8 cellular contexts compared by ENCODE assay signal in genomic region chr22:46036558-46037408, GRCh38. TPM values are rescaled to one million over a fixed set of nuclear protein-coding genes. Genes with fewer than 3 reads are reported as not detected.
A peak's percentile ranks its signal among the peaks of the same experiment; 100 is the strongest.
DNase-seq lines count a peak whose midpoint lies in the region; ATAC-seq and TF ChIP-seq lines count a peak whose summit lies in the region.

No MANE protein-coding gene starts in this region.

- WGBS in SK-N-SH (ENCODE audit: low lambda C conversion rate), result 33% methylated on average over 15 of the region's 18 CpGs
- WGBS in body of pancreas, 2 donors, result 15 to 27% methylated on average over 9 to 18 of the region's 18 CpGs

- TF ChIP-seq CTCF in SK-N-SH (IDR thresholded peaks at IDR 0.05) (peak; percentile 45), body of pancreas (IDR thresholded peaks at IDR 0.05) (peak in 4 of 7 experiments; percentile 23 to 42 (median 30))

- peak; percentile 67 for TF ChIP-seq RAD21 in SK-N-SH (IDR thresholded peaks at IDR 0.05; ENCODE audit: low read length)

- H3F3A ChIP-seq in SK-N-SH (replicated peaks; ENCODE audit: insufficient read depth), result peaks cover 26% of the 10 kb centered on the region

- H3K4me1 ChIP-seq in SK-N-SH (ENCODE audit: control insufficient read depth in 1 of 2, insufficient read depth in 2 of 2, low read depth in 1 of 2, low read length in 1 of 2), result peaks cover 0 to 42% of the 10 kb centered on the region in 2 experiments; a peak in 3 of 4 replicates
- H3K4me1 ChIP-seq in body of pancreas, result peaks cover 60% of the 10 kb centered on the region

- intact Hi-C loops in body of pancreas (cut with DNase I), result no loop called here

- DNase-seq in COLO668 (lab: John Stamatoyannopoulos, UW; ENCODE audit: unreplicated experiment) (peak; percentile 59), HEK293T (ENCODE audit: extremely low spot score) (peak; percentile 49), SK-N-SH (peak; percentile 69), body of pancreas (peak; percentile 59 to 79 (median 68)), medulla oblongata (ENCODE audit: extremely low spot score) (no peak), H4 (ENCODE audit: low spot score) (no peak)
- DNase-seq in stimulated activated CD8-positive, alpha-beta memory T cell treated with anti-CD3 and anti-CD28 coated beads, Interleukin-4, amount 100 ng/mL, for 48 hours, result peak; percentile 55

- CTCF ChIA-PET in HEK293T (lab: Yijun Ruan, JAX), result interaction anchor here (0.7 to 1.6 kb wide), 4 partner anchors 20 to 31 kb away, joined by 3 to 13 read pairs (median 6); no protein-coding TSS in a partner anchor
- CTCF ChIA-PET in SK-N-SH (lab: Yijun Ruan, JAX), result interaction anchor here (0.6 to 5.0 kb wide), 21 partner anchors 8 to 173 kb away, joined by 3 to 73 read pairs (median 5); no protein-coding TSS in a partner anchor

- H3K9me2 ChIP-seq in SK-N-SH, result no peaks in the 10 kb centered on the region

- H3K27ac ChIP-seq in SK-N-SH (ENCODE audit: low read depth in 2 of 2, low read length in 1 of 2), result peak overlapping the region; percentile 89 to 95
- H3K27ac ChIP-seq in body of pancreas, result peak overlapping the region; percentile 96 to 100 (median 98)
- H3K27ac ChIP-seq in layer of hippocampus (ENCODE audit: low read depth, low read length), result peak overlapping the region; percentile 97

- ATAC-seq in body of pancreas, result peak; percentile 5

- H2AFZ ChIP-seq in SK-N-SH (ENCODE audit: low read depth), result no peak overlapping the region

- peak overlapping the region; percentile 95 for H3K4me2 ChIP-seq in SK-N-SH

- peak; percentile 59 to 86 (median 77) for TF ChIP-seq POLR2A in body of pancreas (IDR thresholded peaks at IDR 0.05)

- POLR2A ChIA-PET in HEK293T (lab: Yijun Ruan, JAX), result interaction anchor here (0.6 to 2.8 kb wide), 15 partner anchors 9 to 417 kb away, joined by 3 to 69 read pairs (median 4); no protein-coding TSS in a partner anchor
- POLR2A ChIA-PET in SK-N-SH (lab: Yijun Ruan, JAX), result interaction anchor here (1.0 to 3.6 kb wide), 11 partner anchors 9 to 51 kb away, joined by 3 to 35 read pairs (median 4); no protein-coding TSS in a partner anchor

- no peaks in the 10 kb centered on the region for H4K20me1 ChIP-seq in SK-N-SH (ENCODE audit: insufficient read depth)

- peaks cover 15% of the 10 kb centered on the region for H3K79me2 ChIP-seq in SK-N-SH (ENCODE audit: insufficient read depth)

- H3K27me3 ChIP-seq in SK-N-SH (ENCODE audit: insufficient read depth) (no peaks in the 10 kb centered on the region), body of pancreas (no peaks in the 10 kb centered on the region), layer of hippocampus (ENCODE audit: control insufficient read depth, insufficient read depth, low read length) (no peaks in the 10 kb centered on the region)

- H3K36me3 ChIP-seq in SK-N-SH (replicated peaks in 1 of 2; ENCODE audit: control insufficient read depth in 1 of 2, insufficient read depth in 2 of 2, low read length in 1 of 2) (no peaks in the 10 kb centered on the region), body of pancreas (replicated peaks in 1 of 2; ENCODE audit: insufficient read depth in 1 of 2, low read depth in 2 of 2) (no peaks in the 10 kb centered on the region)

- H3K9me3 ChIP-seq in SK-N-SH, result no peaks in the 10 kb centered on the region
- H3K9me3 ChIP-seq in body of pancreas, result no peaks in the 10 kb centered on the region

- TF ChIP-seq EP300 in SK-N-SH (IDR thresholded peaks at IDR 0.05; ENCODE audit: borderline replicate concordance in 1 of 2, low read depth in 1 of 2, low read length in 1 of 2), result no peak

- peak overlapping the region; percentile 97 for H3K9ac ChIP-seq in SK-N-SH

- peak overlapping the region; percentile 88 to 91 for H3K4me3 ChIP-seq in SK-N-SH (ENCODE audit: low read depth in 2 of 2, low read length in 1 of 2)
- H3K4me3 ChIP-seq in body of pancreas, result peak overlapping the region; percentile 31 to 57

TF ChIP-seq in HEK293T, 16 proteins besides CTCF, POLR2A, EP300 and RAD21:
- no peak for TF ChIP-seq TARDBP (IDR thresholded peaks at IDR 0.05)
- no peak for TF ChIP-seq ARNT (IDR thresholded peaks at IDR 0.05)
- no peak for TF ChIP-seq FOXM1 (IDR thresholded peaks at IDR 0.05; ENCODE audit: borderline replicate concordance)
- TF ChIP-seq NFRKB (IDR thresholded peaks at IDR 0.05), result no peak
- TF ChIP-seq CTBP1 (IDR thresholded peaks at IDR 0.05; ENCODE audit: borderline replicate concordance), result no peak
- TF ChIP-seq L3MBTL2 (conservative IDR thresholded peaks at IDR 0.05), result no peak

TF ChIP-seq in SK-N-SH, 30 proteins besides CTCF, POLR2A, EP300 and RAD21:
- TF ChIP-seq MAX (IDR thresholded peaks at IDR 0.05; ENCODE audit: low read depth) (no peak), MXI1 (IDR thresholded peaks at IDR 0.05; ENCODE audit: low read depth, low read length) (0 out of 2 replicates have a peak, but pooled peaks have one; percentile 26), GATA2 (CRISPR knock-in tag; IDR thresholded peaks at IDR 0.05) (no peak), JUND (IDR thresholded peaks at IDR 0.05) (no peak), TCF12 (IDR thresholded peaks at IDR 0.05) (no peak), SMC3 (IDR thresholded peaks at IDR 0.05; ENCODE audit: low read depth, low read length) (peak; percentile 54), FOSL2 (IDR thresholded peaks at IDR 0.05; ENCODE audit: borderline replicate concordance, low read depth) (no peak), RFX5 (IDR thresholded peaks at IDR 0.05; ENCODE audit: low read length) (no peak), CHD2 (IDR thresholded peaks at IDR 0.05; ENCODE audit: low read length, partially characterized antibody) (no peak), ZBTB33 (IDR thresholded peaks at IDR 0.05; ENCODE audit: borderline replicate concordance, low read depth) (no peak), SIN3A (IDR thresholded peaks at IDR 0.05; ENCODE audit: borderline replicate concordance, low read depth, low read length) (no peak; the same call in 1 of the 2 replicates), POLR2AphosphoS5 (IDR thresholded peaks at IDR 0.05; ENCODE audit: low read depth, low read length) (no peak), NRF1 (IDR thresholded peaks at IDR 0.05; ENCODE audit: low read depth, low read length) (no peak)

RNA-seq across cellular contexts. Expression of gene WNT7B, which starts 59.8 kb away (rescaled TPM):
- 0.13 TPM in 1 of 2 replicates, not detected in the other for polyA plus RNA-seq in SK-N-SH (2012; rRNA removed)
- polyA plus RNA-seq in SK-N-SH (2012; cell fraction: cytosol; rRNA removed), result 0.01 and 0.20 TPM in 2 replicates
- polyA plus RNA-seq in SK-N-SH (2012; cell fraction: nucleus; rRNA removed), result 0.08 TPM in 2 replicates
- total RNA-seq in body of pancreas, result 1 to 10 TPM in 1 of 2 donors, not detected in 1; 2.1 TPM
- 0.66 and 1.9 TPM in 2 replicates for total RNA-seq in H4 (2014; rRNA removed; shearing (Covaris generic))

Comparison
In these comparisons a context has a peak if more than half of its experiments do, and no peak if none do; other contexts are left out.
1. DNase-seq: peak in COLO668 (single experiment), HEK293T (single experiment), SK-N-SH (single experiment), body of pancreas (4 of 4) and stimulated activated CD8-positive, alpha-beta memory T cell treated with anti-CD3 and anti-CD28 coated beads, Interleukin-4, amount 100 ng/mL, for 48 hours (single experiment); none in medulla oblongata (single experiment) and H4 (single experiment).
2. Peak in every context shown above with its lines, with median percentiles within 50 percentile points of each other: H3K27ac ChIP-seq.